ENCODE assay signal across 1 cellular context in the genomic region with DNA sequence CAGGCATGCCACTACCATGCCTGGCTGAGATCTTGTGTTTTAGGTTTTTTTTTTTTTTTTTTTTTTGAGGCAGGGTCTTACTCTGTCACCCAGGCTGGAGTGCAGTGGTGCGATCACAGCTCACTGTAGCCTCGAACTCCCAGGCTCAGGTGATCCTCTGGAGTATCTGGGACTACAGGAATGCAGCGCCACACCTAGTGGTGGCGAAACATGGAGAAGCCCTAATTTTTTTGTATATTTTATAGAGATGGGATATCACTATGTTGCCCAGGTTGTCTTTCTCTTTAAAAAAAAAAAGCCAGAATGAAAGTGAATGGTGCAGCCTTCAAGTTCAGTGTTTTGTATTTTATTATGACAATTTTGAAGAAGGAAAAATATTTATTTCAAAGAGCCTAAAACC.
TF ChIP-seq lines count a peak whose summit lies in the region.

No MANE protein-coding gene starts in this region.

TF ChIP-seq in HepG2, 621 proteins besides CTCF, POLR2A, EP300 and RAD21:
- TF ChIP-seq, protein P1, sequence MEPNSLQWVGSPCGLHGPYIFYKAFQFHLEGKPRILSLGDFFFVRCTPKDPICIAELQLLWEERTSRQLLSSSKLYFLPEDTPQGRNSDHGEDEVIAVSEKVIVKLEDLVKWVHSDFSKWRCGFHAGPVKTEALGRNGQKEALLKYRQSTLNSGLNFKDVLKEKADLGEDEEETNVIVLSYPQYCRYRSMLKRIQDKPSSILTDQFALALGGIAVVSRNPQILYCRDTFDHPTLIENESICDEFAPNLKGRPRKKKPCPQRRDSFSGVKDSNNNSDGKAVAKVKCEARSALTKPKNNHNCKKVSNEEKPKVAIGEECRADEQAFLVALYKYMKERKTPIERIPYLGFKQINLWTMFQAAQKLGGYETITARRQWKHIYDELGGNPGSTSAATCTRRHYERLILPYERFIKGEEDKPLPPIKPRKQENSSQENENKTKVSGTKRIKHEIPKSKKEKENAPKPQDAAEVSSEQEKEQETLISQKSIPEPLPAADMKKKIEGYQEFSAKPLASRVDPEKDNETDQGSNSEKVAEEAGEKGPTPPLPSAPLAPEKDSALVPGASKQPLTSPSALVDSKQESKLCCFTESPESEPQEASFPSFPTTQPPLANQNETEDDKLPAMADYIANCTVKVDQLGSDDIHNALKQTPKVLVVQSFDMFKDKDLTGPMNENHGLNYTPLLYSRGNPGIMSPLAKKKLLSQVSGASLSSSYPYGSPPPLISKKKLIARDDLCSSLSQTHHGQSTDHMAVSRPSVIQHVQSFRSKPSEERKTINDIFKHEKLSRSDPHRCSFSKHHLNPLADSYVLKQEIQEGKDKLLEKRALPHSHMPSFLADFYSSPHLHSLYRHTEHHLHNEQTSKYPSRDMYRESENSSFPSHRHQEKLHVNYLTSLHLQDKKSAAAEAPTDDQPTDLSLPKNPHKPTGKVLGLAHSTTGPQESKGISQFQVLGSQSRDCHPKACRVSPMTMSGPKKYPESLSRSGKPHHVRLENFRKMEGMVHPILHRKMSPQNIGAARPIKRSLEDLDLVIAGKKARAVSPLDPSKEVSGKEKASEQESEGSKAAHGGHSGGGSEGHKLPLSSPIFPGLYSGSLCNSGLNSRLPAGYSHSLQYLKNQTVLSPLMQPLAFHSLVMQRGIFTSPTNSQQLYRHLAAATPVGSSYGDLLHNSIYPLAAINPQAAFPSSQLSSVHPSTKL (CRISPR knock-in tag; IDR thresholded peaks at IDR 0.05), result no peak
- TF ChIP-seq, protein P2, sequence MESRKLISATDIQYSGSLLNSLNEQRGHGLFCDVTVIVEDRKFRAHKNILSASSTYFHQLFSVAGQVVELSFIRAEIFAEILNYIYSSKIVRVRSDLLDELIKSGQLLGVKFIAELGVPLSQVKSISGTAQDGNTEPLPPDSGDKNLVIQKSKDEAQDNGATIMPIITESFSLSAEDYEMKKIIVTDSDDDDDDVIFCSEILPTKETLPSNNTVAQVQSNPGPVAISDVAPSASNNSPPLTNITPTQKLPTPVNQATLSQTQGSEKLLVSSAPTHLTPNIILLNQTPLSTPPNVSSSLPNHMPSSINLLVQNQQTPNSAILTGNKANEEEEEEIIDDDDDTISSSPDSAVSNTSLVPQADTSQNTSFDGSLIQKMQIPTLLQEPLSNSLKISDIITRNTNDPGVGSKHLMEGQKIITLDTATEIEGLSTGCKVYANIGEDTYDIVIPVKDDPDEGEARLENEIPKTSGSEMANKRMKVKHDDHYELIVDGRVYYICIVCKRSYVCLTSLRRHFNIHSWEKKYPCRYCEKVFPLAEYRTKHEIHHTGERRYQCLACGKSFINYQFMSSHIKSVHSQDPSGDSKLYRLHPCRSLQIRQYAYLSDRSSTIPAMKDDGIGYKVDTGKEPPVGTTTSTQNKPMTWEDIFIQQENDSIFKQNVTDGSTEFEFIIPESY (CRISPR knock-in tag; IDR thresholded peaks at IDR 0.05), result peak; percentile 87
